Comparison of ENCODE assay signal across 13 cellular contexts in genomic region chr15:41032079-41032328, GRCh38.
A peak's percentile ranks its signal among the peaks of the same experiment; 100 is the strongest.
DNase-seq lines count a peak whose midpoint lies in the region; ATAC-seq and TF ChIP-seq lines count a peak whose summit lies in the region.
"Had no signal": no experiment of that assay in that cellular context is flagged by ENCODE, and none has a peak within 500 bp of the region (broad histone marks: within the 10 kb centered on the region; RNA-seq: fewer than 3 reads in every experiment).

No MANE protein-coding gene starts in this region.

- DNase-seq in activated CD8-positive, alpha-beta memory T cell treated with anti-CD3 and anti-CD28 coated beads, Interleukin-2, amount 10 ng/mL, durations not matched to agents 7 days and 5 days: no peak
- DNase-seq in activated CD8-positive, alpha-beta memory T cell treated with anti-CD3 and anti-CD28 coated beads for 24 hours: no peak
- no peak for DNase-seq in T-helper 17 cell
- DNase-seq in endothelial cell (ENCODE audit: low spot score): no peak
- DNase-seq in NCI-H2227 treated with DMSO at 0.1 percent for 48 hours (lab: John Stamatoyannopoulos, UW): no peak
- no peak for DNase-seq in NCI-H1417 (lab: John Stamatoyannopoulos, UW)
- DNase-seq: C1 segment of cervical spinal cord; CD4-positive, alpha-beta memory T cell; DMS79 had no signal

- no peak for TF ChIP-seq CTCF in endothelial cell (IDR thresholded peaks at IDR 0.05; ENCODE audit: unreplicated experiment)

- H3K36me3 Mint-ChIP-seq in activated CD8-positive, alpha-beta memory T cell treated with anti-CD3 and anti-CD28 coated beads, Interleukin-2, amount 10 ng/mL, durations not matched to agents 7 days and 5 days: peaks cover 13% of the 10 kb centered on the region
- H3K36me3 Mint-ChIP-seq in T-helper 17 cell (ENCODE audit: low read depth) (peaks cover 7% of the 10 kb centered on the region), endothelial cell (ENCODE audit: low read depth, unreplicated experiment) (peaks cover 13% of the 10 kb centered on the region)

- peaks cover 9% of the 10 kb centered on the region for H3K4me1 Mint-ChIP-seq in activated CD8-positive, alpha-beta memory T cell treated with anti-CD3 and anti-CD28 coated beads, Interleukin-2, amount 10 ng/mL, durations not matched to agents 7 days and 5 days
- H3K4me1 Mint-ChIP-seq in T-helper 17 cell (peaks cover 7% of the 10 kb centered on the region), endothelial cell (ENCODE audit: unreplicated experiment) (peaks cover 23% of the 10 kb centered on the region)
- H3K4me1 Mint-ChIP-seq: B cell had no signal

- H3K27ac Mint-ChIP-seq in activated CD8-positive, alpha-beta memory T cell treated with anti-CD3 and anti-CD28 coated beads, Interleukin-2, amount 10 ng/mL, durations not matched to agents 7 days and 5 days: peak overlapping the region; percentile 11
- H3K27ac Mint-ChIP-seq in T-helper 17 cell (peak overlapping the region; percentile 66), endothelial cell (ENCODE audit: unreplicated experiment) (peak overlapping the region; percentile 88)
- H3K27ac Mint-ChIP-seq: B cell had no signal

- no peaks in the 10 kb centered on the region for H3K9me3 ChIP-seq in T-helper 17 cell (ENCODE audit: control insufficient read depth, low read length, poor library complexity, severe bottlenecking)

- no peak overlapping the region for H3K4me3 Mint-ChIP-seq in activated CD8-positive, alpha-beta memory T cell treated with anti-CD3 and anti-CD28 coated beads, Interleukin-2, amount 10 ng/mL, durations not matched to agents 7 days and 5 days
- no peak overlapping the region for H3K4me3 Mint-ChIP-seq in T-helper 17 cell
- H3K4me3 Mint-ChIP-seq in endothelial cell (ENCODE audit: unreplicated experiment): no peak overlapping the region
- H3K4me3 Mint-ChIP-seq: B cell; CD4-positive, alpha-beta memory T cell had no signal

- H3K27me3 Mint-ChIP-seq in activated CD8-positive, alpha-beta memory T cell treated with anti-CD3 and anti-CD28 coated beads, Interleukin-2, amount 10 ng/mL, durations not matched to agents 7 days and 5 days: no peaks in the 10 kb centered on the region
- no peaks in the 10 kb centered on the region for H3K27me3 Mint-ChIP-seq in T-helper 17 cell
- peaks cover 4% of the 10 kb centered on the region for H3K27me3 Mint-ChIP-seq in endothelial cell (ENCODE audit: unreplicated experiment)
- H3K27me3 Mint-ChIP-seq: B cell; CD4-positive, alpha-beta memory T cell had no signal

- no peaks in the 10 kb centered on the region for H3K9me3 Mint-ChIP-seq in activated CD8-positive, alpha-beta memory T cell treated with anti-CD3 and anti-CD28 coated beads, Interleukin-2, amount 10 ng/mL, durations not matched to agents 7 days and 5 days (ENCODE audit: low read depth)
- no peaks in the 10 kb centered on the region for H3K9me3 Mint-ChIP-seq in endothelial cell (ENCODE audit: unreplicated experiment)
- H3K9me3 Mint-ChIP-seq: CD4-positive, alpha-beta memory T cell had no signal

- ATAC-seq in activated CD8-positive, alpha-beta memory T cell treated with anti-CD3 and anti-CD28 coated beads, Interleukin-2, amount 10 ng/mL, durations not matched to agents 7 days and 5 days: no peak
- ATAC-seq in T-helper 17 cell: no peak
- no peak for ATAC-seq in HG03159 (IDR thresholded peaks at IDR 0.05; ENCODE audit: unreplicated experiment)
- ATAC-seq: GM12878, HCT116 had no signal

- CTCF ChIA-PET in activated CD8-positive, alpha-beta memory T cell treated with anti-CD3 and anti-CD28 coated beads, Interleukin-2, amount 10 ng/mL, durations not matched to agents 7 days and 5 days (lab: Charles Lee): interaction anchor here (1.0 kb wide), 1 partner anchor 174 kb away, joined by 3 read pairs; no protein-coding TSS in a partner anchor

Comparison
In these comparisons a context has a peak if more than half of its experiments do, and no peak if none do; other contexts are left out.
1. H3K27ac Mint-ChIP-seq: peak in every context shown above with its lines; median percentile 88 in endothelial cell; 66 in T-helper 17 cell; 11 in activated CD8-positive, alpha-beta memory T cell treated with anti-CD3 and anti-CD28 coated beads, Interleukin-2, amount 10 ng/mL, durations not matched to agents 7 days and 5 days.